In the genomic region with DNA sequence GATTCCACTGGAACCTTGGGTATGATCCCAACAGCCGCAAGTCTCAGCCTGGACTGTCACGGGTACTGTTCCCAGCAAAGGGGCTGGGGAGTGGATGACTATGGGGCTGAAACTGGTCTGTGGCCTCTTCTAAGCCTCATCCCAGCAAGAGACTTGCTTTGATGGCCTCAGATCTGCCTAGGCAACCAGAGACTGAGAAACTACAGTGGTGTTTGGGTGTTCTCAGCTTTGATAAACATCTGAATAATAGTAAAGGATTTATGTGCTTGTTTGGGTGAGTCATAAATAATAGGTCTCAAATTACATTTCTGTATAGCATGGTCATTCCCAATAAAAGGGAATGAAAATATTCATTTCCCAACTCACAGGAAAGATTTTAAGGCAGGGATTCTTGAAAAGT, we compare ENCODE assay signal across 12 cellular contexts. TPM values are rescaled to one million over a fixed set of nuclear protein-coding genes. Genes with fewer than 3 reads are reported as not detected.
DNase-seq lines count a peak whose midpoint lies in the region; ATAC-seq and TF ChIP-seq lines count a peak whose summit lies in the region.
"Had no signal": no experiment of that assay in that cellular context is flagged by ENCODE, and none has a peak within 500 bp of the region (broad histone marks: within the 10 kb centered on the region; RNA-seq: fewer than 3 reads in every experiment).

No MANE protein-coding gene starts in this region.

- H3K9me2 ChIP-seq in Karpas-422 (replicated peaks; ENCODE audit: insufficient read depth, low read length): no peaks in the 10 kb centered on the region

- no peak for TF ChIP-seq CTCF in C4-2B (conservative IDR thresholded peaks at IDR 0.05)
- no peak for TF ChIP-seq CTCF in GM10248 (IDR thresholded peaks at IDR 0.05; ENCODE audit: control extremely low read depth, extremely low read depth, low read depth, missing control alignments)
- TF ChIP-seq CTCF in GM13977 (IDR thresholded peaks at IDR 0.05; ENCODE audit: extremely low read depth, insufficient read depth, missing control alignments): no peak

- H3K27ac ChIP-seq in C4-2B: peak overlapping the region; percentile 70
- no peak overlapping the region for H3K27ac ChIP-seq in naive thymus-derived CD4-positive, alpha-beta T cell (ENCODE audit: low read depth, low read length)
- H3K27ac ChIP-seq in Karpas-422 (ENCODE audit: low read length): no peak overlapping the region
- H3K27ac ChIP-seq: tibial artery had no signal

- no peak overlapping the region for H2AFZ ChIP-seq in Karpas-422 (ENCODE audit: low read length)

- in situ Hi-C loops in GM13977 (cut with MboI; ENCODE audit: low pct_unique_long_range_greater_than_20kb, low sequenced_read_pairs, unreplicated experiment): no loop called here

- no peak overlapping the region for H3K4me3 ChIP-seq in naive thymus-derived CD4-positive, alpha-beta T cell (ENCODE audit: low read length)
- H3K4me3 ChIP-seq in Karpas-422 (ENCODE audit: low read length): no peak overlapping the region
- H3K4me3 ChIP-seq: tibial artery had no signal

- H3K36me3 ChIP-seq in naive thymus-derived CD4-positive, alpha-beta T cell (ENCODE audit: control insufficient read depth in 2 of 3, insufficient read depth in 3 of 3, low read length in 3 of 3): peaks cover 0 to 14% (median 0%) of the 10 kb centered on the region in 3 experiments
- H3K36me3 ChIP-seq in Karpas-422 (ENCODE audit: insufficient read depth, low read length): peaks cover 5% of the 10 kb centered on the region; the same call in 1 of the 2 replicates

- H3K4me1 ChIP-seq in naive thymus-derived CD4-positive, alpha-beta T cell (ENCODE audit: control insufficient read depth in 2 of 2, insufficient read depth in 2 of 2, low read length in 2 of 2): no peaks in the 10 kb centered on the region
- H3K4me1 ChIP-seq in Karpas-422 (ENCODE audit: low read length): no peaks in the 10 kb centered on the region

- no peak overlapping the region for H3K9ac ChIP-seq in Karpas-422 (ENCODE audit: low read length)

- H3K79me2 ChIP-seq in Karpas-422 (ENCODE audit: low read length): no peaks in the 10 kb centered on the region

- H3K9me3 Mint-ChIP-seq in dendritic cell treated with granulocyte-macrophage colony-stimulating factor and Interleukin-4, amounts not matched to agents 40 ng/mL and 50 ng/mL, for 4 days: no peaks in the 10 kb centered on the region
- peaks cover 0 to 4% (median 0%) of the 10 kb centered on the region in 11 donors for H3K9me3 Mint-ChIP-seq in naive thymus-derived CD4-positive, alpha-beta T cell
- H3K9me3 Mint-ChIP-seq: immature natural killer cell had no signal

- no peak for ATAC-seq in naive thymus-derived CD4-positive, alpha-beta T cell
- no peak for ATAC-seq in GM19463 (IDR thresholded peaks at IDR 0.05; ENCODE audit: unreplicated experiment)

- POLR2A ChIA-PET in naive thymus-derived CD4-positive, alpha-beta T cell (lab: Charles Lee): no interaction called here
- POLR2A ChIA-PET in GM10248 (lab: Yijun Ruan, JAX): no interaction called here

- peaks cover 2% of the 10 kb centered on the region for H3K27me3 Mint-ChIP-seq in dendritic cell treated with granulocyte-macrophage colony-stimulating factor and Interleukin-4, amounts not matched to agents 40 ng/mL and 50 ng/mL, for 4 days
- no peaks in the 10 kb centered on the region for H3K27me3 Mint-ChIP-seq in naive thymus-derived CD4-positive, alpha-beta T cell

- no peak overlapping the region for H3K4me3 Mint-ChIP-seq in dendritic cell treated with granulocyte-macrophage colony-stimulating factor and Interleukin-4, amounts not matched to agents 40 ng/mL and 50 ng/mL, for 4 days
- H3K4me3 Mint-ChIP-seq in naive thymus-derived CD4-positive, alpha-beta T cell: no peak overlapping the region
- H3K4me3 Mint-ChIP-seq: immature natural killer cell had no signal

- peaks cover 9% of the 10 kb centered on the region for H3K4me1 Mint-ChIP-seq in dendritic cell treated with granulocyte-macrophage colony-stimulating factor and Interleukin-4, amounts not matched to agents 40 ng/mL and 50 ng/mL, for 4 days (ENCODE audit: low read depth)
- peaks cover 0 to 13% (median 11%) of the 10 kb centered on the region in 7 donors for H3K4me1 Mint-ChIP-seq in naive thymus-derived CD4-positive, alpha-beta T cell

- DNase-seq in LoVo (ENCODE audit: low spot score): peak; percentile 19
- DNase-seq in naive thymus-derived CD4-positive, alpha-beta T cell: no peak
- no peak for DNase-seq in GM10248 (ENCODE audit: extremely low spot score)
- DNase-seq in Karpas-422: no peak
- no peak for DNase-seq in GM13977 (ENCODE audit: low spot score)
- DNase-seq: activated naive CD4-positive, alpha-beta T cell treated with Interleukin-2 at 50 U/mL for 16 hours; immature natural killer cell; stimulated activated CD4-positive, alpha-beta T cell treated with anti-CD3 and anti-CD28 coated beads, Interleukin-4, amount 100 ng/mL, for 4 hours; tibial artery had no signal

- peaks cover 50% of the 10 kb centered on the region for H3K36me3 Mint-ChIP-seq in dendritic cell treated with granulocyte-macrophage colony-stimulating factor and Interleukin-4, amounts not matched to agents 40 ng/mL and 50 ng/mL, for 4 days (ENCODE audit: low read depth)
- H3K36me3 Mint-ChIP-seq in naive thymus-derived CD4-positive, alpha-beta T cell: peaks cover 0 to 8% (median 4%) of the 10 kb centered on the region in 5 donors

- H3K27ac Mint-ChIP-seq in dendritic cell treated with granulocyte-macrophage colony-stimulating factor and Interleukin-4, amounts not matched to agents 40 ng/mL and 50 ng/mL, for 4 days: peak overlapping the region; percentile 2
- peak overlapping the region in 5 of 9 donors; percentile 2 to 84 (median 11) for H3K27ac Mint-ChIP-seq in naive thymus-derived CD4-positive, alpha-beta T cell

- no peaks in the 10 kb centered on the region; the same call in 1 of the 2 replicates for H4K20me1 ChIP-seq in Karpas-422 (ENCODE audit: insufficient read depth, low read depth, low read length)

- H3K9me3 ChIP-seq in naive thymus-derived CD4-positive, alpha-beta T cell (ENCODE audit: control insufficient read depth in 2 of 3, low read length in 3 of 3): no peaks in the 10 kb centered on the region
- no peaks in the 10 kb centered on the region for H3K9me3 ChIP-seq in Karpas-422 (ENCODE audit: low read length)
- H3K9me3 ChIP-seq: tibial artery had no signal

- CTCF ChIA-PET in naive thymus-derived CD4-positive, alpha-beta T cell (lab: Charles Lee): no interaction called here
- CTCF ChIA-PET in GM10248 (lab: Yijun Ruan, JAX): no interaction called here

- no peak overlapping the region for H3K4me2 ChIP-seq in Karpas-422 (ENCODE audit: low read depth, low read length, poor library complexity, severe bottlenecking)

- H3K27me3 ChIP-seq in naive thymus-derived CD4-positive, alpha-beta T cell (ENCODE audit: control insufficient read depth in 2 of 2, insufficient read depth in 2 of 2, low read length in 2 of 2): no peaks in the 10 kb centered on the region
- no peaks in the 10 kb centered on the region for H3K27me3 ChIP-seq in Karpas-422 (ENCODE audit: low read length)
- H3K27me3 ChIP-seq: tibial artery had no signal

- intact Hi-C loops in dendritic cell treated with granulocyte-macrophage colony-stimulating factor and Interleukin-4, amounts not matched to agents 40 ng/mL and 50 ng/mL, for 4 days (cut with micrococcal nuclease): no loop called here
- intact Hi-C loops in naive thymus-derived CD4-positive, alpha-beta T cell (cut with micrococcal nuclease): no loop called here

RNA-seq across cellular contexts. Expression of a gene that starts 30.2 kb away (rescaled TPM):
- total RNA-seq in naive thymus-derived CD4-positive, alpha-beta T cell: 10 to 100 TPM; 10.9 to 21.2 (median 14.8) TPM
- 10 to 100 TPM in 1 of 2 donors, 1 to 10 TPM in 1; 7.3 to 14.3 TPM for polyA plus RNA-seq in naive thymus-derived CD4-positive, alpha-beta T cell
- total RNA-seq in Karpas-422 (2014; rRNA removed; shearing (Covaris generic); ENCODE audit: low replicate concordance): not detected in 2 replicates

Comparison
In these comparisons a context has a peak if more than half of its experiments do, and no peak if none do; other contexts are left out.
1. RNA of a gene that starts 30.2 kb away (total RNA-seq): 10.9 to 21.2 TPM in naive thymus-derived CD4-positive, alpha-beta T cell; not detected in Karpas-422; every median in the first group is over 10 times any median in the second.